Comparison of ENCODE assay signal across 11 cellular contexts in the genomic region with DNA sequence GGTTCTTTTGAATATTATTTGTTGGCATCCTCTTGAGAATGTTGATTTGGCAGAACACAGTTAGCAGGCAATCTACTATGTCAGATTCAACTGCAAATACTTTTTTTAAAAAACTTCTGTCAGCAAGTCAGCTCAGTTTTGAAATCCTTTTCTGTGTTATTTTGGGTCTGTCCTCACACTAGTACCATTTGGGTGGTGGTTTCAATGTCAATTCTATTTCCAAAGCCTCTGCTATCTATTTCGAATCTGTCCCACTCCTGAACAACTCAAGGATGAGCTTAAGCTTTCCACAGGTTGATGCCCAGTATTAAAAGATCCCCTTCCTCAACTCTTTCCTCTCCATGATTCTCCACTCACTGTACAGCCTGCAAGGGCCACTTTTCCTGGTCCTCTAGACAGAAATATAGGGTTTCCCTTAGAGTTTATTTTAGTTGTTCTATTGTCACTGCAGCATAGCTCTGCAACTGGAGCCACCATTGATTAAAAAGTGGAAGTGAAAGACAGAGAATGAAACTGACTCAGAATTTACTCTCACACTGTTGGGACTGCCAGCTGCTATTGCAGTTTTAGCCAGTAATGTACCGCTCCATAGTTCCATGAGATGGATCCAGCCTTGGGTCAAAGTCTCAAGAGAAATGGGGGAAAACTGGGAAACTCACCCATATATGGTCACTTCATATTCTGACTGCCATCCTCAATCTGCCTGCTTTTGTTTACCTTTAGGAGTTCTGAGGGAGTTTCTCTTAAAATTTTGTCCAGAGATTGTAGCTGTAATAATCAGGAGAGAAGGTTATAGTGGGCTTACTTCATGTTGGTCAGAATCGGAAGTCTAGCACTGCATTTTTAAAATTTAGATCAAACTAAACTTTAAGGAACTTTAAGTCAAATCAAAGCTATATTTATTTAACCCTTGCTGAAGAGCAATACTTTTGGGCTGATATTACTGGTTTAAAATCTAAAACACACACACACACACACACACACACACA.
A peak's percentile ranks its signal among the peaks of the same experiment; 100 is the strongest.
DNase-seq lines count a peak whose midpoint lies in the region; ATAC-seq and TF ChIP-seq lines count a peak whose summit lies in the region.
"Had no signal": no experiment of that assay in that cellular context is flagged by ENCODE, and none has a peak within 500 bp of the region (broad histone marks: within the 10 kb centered on the region; RNA-seq: fewer than 3 reads in every experiment).

No MANE protein-coding gene starts in this region.

- H3K27ac ChIP-seq in effector memory CD4-positive, alpha-beta T cell (ENCODE audit: insufficient read depth, low read length, poor library complexity, severe bottlenecking): no peak overlapping the region
- H3K27ac ChIP-seq: coronary artery had no signal

- no peak overlapping the region for H3K4me3 ChIP-seq in GM12865 (ENCODE audit: low read depth, low read length)
- no peak overlapping the region for H3K4me3 ChIP-seq in effector memory CD4-positive, alpha-beta T cell (ENCODE audit: insufficient read depth, low read depth, low read length, poor library complexity, severe bottlenecking)
- H3K4me3 ChIP-seq: coronary artery had no signal

- TF ChIP-seq CTCF in GM12865 (IDR thresholded peaks at IDR 0.05; ENCODE audit: insufficient read depth, low read depth, low read length, missing control alignments): no peak

- ATAC-seq in GM19372 (IDR thresholded peaks at IDR 0.05; ENCODE audit: low read depth, unreplicated experiment) (peak; percentile 99), HG02870 (IDR thresholded peaks at IDR 0.05; ENCODE audit: unreplicated experiment) (peak; percentile 100), HG03575 (IDR thresholded peaks at IDR 0.05; ENCODE audit: extremely low read depth, insufficient number of reproducible peaks, low FRiP score, unreplicated experiment) (peak; percentile 99)

- peak; percentile 13 for DNase-seq in GM12865 (ENCODE audit: low read depth)
- DNase-seq in effector memory CD4-positive, alpha-beta T cell: no peak
- DNase-seq in NCI-H1092 treated with DMSO at 0.1 percent for 48 hours (lab: John Stamatoyannopoulos, UW): no peak
- DNase-seq in SHP77 (lab: John Stamatoyannopoulos, UW): no peak
- no peak for DNase-seq in NCI-H2196 (lab: John Stamatoyannopoulos, UW; ENCODE audit: unreplicated experiment)
- DNase-seq: KG1; stimulated activated CD4-positive, alpha-beta T cell treated with anti-CD3 and anti-CD28 coated beads, Interleukin-12 subunit alpha, Interleukin-12 subunit beta, amount 100 ng/mL, for 4 hours had no signal

- no peaks in the 10 kb centered on the region for H3K9me3 ChIP-seq in effector memory CD4-positive, alpha-beta T cell (ENCODE audit: control insufficient read depth, low read length)

- no peaks in the 10 kb centered on the region for H3K4me1 ChIP-seq in effector memory CD4-positive, alpha-beta T cell (ENCODE audit: control insufficient read depth, insufficient read depth, low read length, poor library complexity, severe bottlenecking)

- no peaks in the 10 kb centered on the region for H3K36me3 ChIP-seq in effector memory CD4-positive, alpha-beta T cell (ENCODE audit: control insufficient read depth, insufficient read depth, low read length)

- H3K27me3 ChIP-seq in effector memory CD4-positive, alpha-beta T cell (replicated peaks; ENCODE audit: control insufficient read depth, insufficient read depth, low read length, poor library complexity, severe bottlenecking): no peaks in the 10 kb centered on the region
